Comparison of ENCODE assay signal across 33 cellular contexts in the genomic region with DNA sequence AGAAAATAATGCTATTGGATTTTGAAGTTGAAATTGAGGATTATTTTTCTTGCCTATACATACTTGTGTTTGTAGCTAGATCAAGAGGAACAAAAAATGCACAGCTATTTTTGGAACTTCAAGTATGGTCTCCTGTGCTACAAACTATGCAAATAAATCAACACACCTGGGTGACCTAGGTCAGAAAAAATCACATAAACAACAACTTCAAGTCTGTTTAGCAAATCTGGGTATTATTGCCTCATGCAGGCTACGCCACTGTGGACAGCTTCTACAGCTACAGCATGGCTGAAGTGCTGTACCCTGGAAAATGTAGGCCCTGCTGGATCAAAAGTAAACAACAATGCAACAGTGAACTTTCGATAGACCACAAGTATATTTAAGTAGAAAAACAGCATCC.
A peak's percentile ranks its signal among the peaks of the same experiment; 100 is the strongest.
DNase-seq lines count a peak whose midpoint lies in the region; ATAC-seq, FAIRE-seq and TF ChIP-seq lines count a peak whose summit lies in the region.
"Had no signal": no experiment of that assay in that cellular context is flagged by ENCODE, and none has a peak within 500 bp of the region (broad histone marks: within the 10 kb centered on the region; RNA-seq: fewer than 3 reads in every experiment).

No MANE protein-coding gene starts in this region.

- no peaks in the 10 kb centered on the region for H3K27me3 ChIP-seq in H7 (ENCODE audit: control insufficient read depth, insufficient read depth, low read length)
- H3K27me3 ChIP-seq: BE2C, esophagus muscularis mucosa, foreskin keratinocyte, neural progenitor cell, right atrium auricular region had no signal

- no peak for TF ChIP-seq POLR2A in H54 (IDR thresholded peaks at IDR 0.05; ENCODE audit: low read depth, low read length)

- peak; percentile 63 for ATAC-seq in GM18502 (IDR thresholded peaks at IDR 0.05; ENCODE audit: poor library complexity, unreplicated experiment)
- ATAC-seq in GM19397 (IDR thresholded peaks at IDR 0.05; ENCODE audit: unreplicated experiment), result peak; percentile 52
- ATAC-seq in HG02885 (IDR thresholded peaks at IDR 0.05; ENCODE audit: poor library complexity, unreplicated experiment), result peak; percentile 54
- ATAC-seq: foreskin keratinocyte, GM23338, PC-3, Right ventricle myocardium inferior, WTC11 had no signal

- DNase-seq in RPMI8226 (peak; percentile 27), H7 (no peak), H54 (ENCODE audit: insufficient read length, low spot score) (no peak)
- DNase-seq in activated effector memory CD4-positive, alpha-beta T cell treated with anti-CD3 and anti-CD28 coated beads, Interleukin-2, amount 50 U/mL, for 16 hours, result no peak
- no peak for DNase-seq in stimulated activated CD4-positive, alpha-beta T cell treated with anti-CD3 and anti-CD28 coated beads, Interleukin-4, amount 100 ng/mL, for 1 hour
- DNase-seq: ACHN; activated CD4-positive, alpha-beta T cell treated with anti-CD3 and anti-CD28 coated beads, Interleukin-2, amount 10 ng/mL, durations not matched to agents 7 days and 5 days; activated gamma-delta T cell treated with Interleukin-2 at 50 U/mL for 16 hours; activated T-cell treated with anti-CD3 and anti-CD28 coated beads, Interleukin-2, amount 50 U/mL, for 24 hours; BE2C; CD8-positive, alpha-beta memory T cell; cortex of kidney; endodermal cell; foreskin keratinocyte; Karpas-422; NCI-H2171; NCI-H510A treated with DMSO at 0.1 percent for 48 hours; PC-3; stimulated activated CD4-positive, alpha-beta T cell treated with anti-CD3 and anti-CD28 coated beads, Interleukin-2, amount 100 ng/mL, for 24 hours; substantia nigra; T-helper 9 cell had no signal

- no peak overlapping the region for H3K4me3 ChIP-seq in H7 (ENCODE audit: insufficient read depth, low read depth, low read length)
- H3K4me3 ChIP-seq: esophagus muscularis mucosa, GM23338, neural progenitor cell, right atrium auricular region, smooth muscle cell had no signal

- FAIRE-seq in H54 (lab: Jason Lieb, UNC), result no peak
- FAIRE-seq: astrocyte, GM18507 had no signal

- H3K36me3 ChIP-seq in H7 (replicated peaks; ENCODE audit: control insufficient read depth, insufficient read depth, low read length), result no peaks in the 10 kb centered on the region
- H3K36me3 ChIP-seq: BE2C, esophagus muscularis mucosa, neural progenitor cell, right atrium auricular region had no signal
